In genomic region chr5:170960567-170960966, GRCh38 we compare ENCODE assay signal across 23 cellular contexts.
DNase-seq lines count a peak whose midpoint lies in the region; FAIRE-seq and TF ChIP-seq lines count a peak whose summit lies in the region.
"Had no signal": no experiment of that assay in that cellular context is flagged by ENCODE, and none has a peak within 500 bp of the region (broad histone marks: within the 10 kb centered on the region; RNA-seq: fewer than 3 reads in every experiment).

No MANE protein-coding gene starts in this region.

- no peak overlapping the region for H3K27ac ChIP-seq in brain microvascular endothelial cell
- H3K27ac ChIP-seq in small intestine (ENCODE audit: low read depth in 1 of 2, low read length in 1 of 2): no peak overlapping the region
- H3K27ac ChIP-seq: 22Rv1; BLaER1 treated with 17β-estradiol and CSF1 and Interleukin-3, amounts not matched to agents 10 nM and 100 nM; KMS-11; SJCRH30 had no signal

- in situ Hi-C loops in brain microvascular endothelial cell (cut with HindIII; ENCODE audit: low pct_ligation_motif_present, low sequenced_read_pairs): no loop called here
- in situ Hi-C loops in ACHN (cut with HindIII; ENCODE audit: low pct_ligation_motif_present, low pct_unique_long_range_greater_than_20kb, low sequenced_read_pairs): no loop called here

- H3K4me3 ChIP-seq in brain microvascular endothelial cell (ENCODE audit: low read depth, low read length) (no peak overlapping the region), small intestine (ENCODE audit: low read depth in 1 of 2, low read length in 2 of 2) (no peak overlapping the region)
- H3K4me3 ChIP-seq: BLaER1 treated with 17β-estradiol and CSF1 and Interleukin-3, amounts not matched to agents 10 nM and 100 nM; SJCRH30 had no signal

- 12 to 42% (median 35%) methylated on average over 3 of the region's 3 CpGs for WGBS in small intestine, 3 donors

- H3K9me3 ChIP-seq in small intestine (ENCODE audit: control insufficient read depth, low read depth): no peaks in the 10 kb centered on the region
- H3K9me3 ChIP-seq: BLaER1 treated with 17β-estradiol and CSF1 and Interleukin-3, amounts not matched to agents 10 nM and 100 nM; SJCRH30 had no signal

- no peak for FAIRE-seq in small intestine (lab: Jason Lieb, UNC)
- FAIRE-seq: GM19239, RCC 7860 had no signal

- TF ChIP-seq CTCF in brain microvascular endothelial cell (IDR thresholded peaks at IDR 0.05; ENCODE audit: low read depth, low read length, missing control alignments): no peak

- H3K4me1 ChIP-seq in small intestine (ENCODE audit: control insufficient read depth in 2 of 2, insufficient read depth in 1 of 2, low read depth in 1 of 2, low read length in 1 of 2): no peaks in the 10 kb centered on the region
- H3K4me1 ChIP-seq: Caco-2, SJCRH30 had no signal

- DNase-seq in DMS 273 (lab: John Stamatoyannopoulos, UW; ENCODE audit: unreplicated experiment) (peak; percentile 8), DMS 273 treated with DMSO at 0.1 percent for 48 hours (lab: John Stamatoyannopoulos, UW) (no peak), brain microvascular endothelial cell (peak; percentile 18), fibroblast of peridontal ligament (ENCODE audit: extremely low read depth) (peak; percentile 18), small intestine (peak; percentile 8), ACHN (no peak), NCI-H82 (lab: John Stamatoyannopoulos, UW) (no peak), GDM1 (lab: John Stamatoyannopoulos, UW) (no peak)
- DNase-seq: Caco-2; CD4-positive, alpha-beta memory T cell; GF-D8; NCI-H1092 treated with DMSO at 0.1 percent for 48 hours; NCI-H1694 treated with DMSO at 0.1 percent for 48 hours; NCI-H2081 treated with DMSO at 0.1 percent for 48 hours; NCI-H446; NCI-H526; OCI-M1; SJCRH30 had no signal

- H3K36me3 ChIP-seq in brain microvascular endothelial cell (replicated peaks) (no peaks in the 10 kb centered on the region), small intestine (ENCODE audit: control insufficient read depth in 2 of 2, insufficient read depth in 2 of 2, low read length in 2 of 2) (no peaks in the 10 kb centered on the region)
- H3K36me3 ChIP-seq: BLaER1 treated with 17β-estradiol and CSF1 and Interleukin-3, amounts not matched to agents 10 nM and 100 nM had no signal

- no peaks in the 10 kb centered on the region for H3K27me3 ChIP-seq in brain microvascular endothelial cell (replicated peaks)
- H3K27me3 ChIP-seq in small intestine (ENCODE audit: control insufficient read depth in 2 of 2, insufficient read depth in 2 of 2, low read length in 2 of 2): no peaks in the 10 kb centered on the region
- H3K27me3 ChIP-seq: BLaER1 treated with 17β-estradiol and CSF1 and Interleukin-3, amounts not matched to agents 10 nM and 100 nM; SJCRH30 had no signal

Comparison
In these comparisons a context has a peak if more than half of its experiments do, and no peak if none do; other contexts are left out.
1. DNase-seq: peak in DMS 273 (single experiment), brain microvascular endothelial cell (single experiment), fibroblast of peridontal ligament (single experiment) and small intestine (single experiment); none in DMS 273 treated with DMSO at 0.1 percent for 48 hours (single experiment), ACHN (single experiment), NCI-H82 (single experiment) and GDM1 (single experiment).